Comparison of ENCODE assay signal across 9 cellular contexts in the genomic region with DNA sequence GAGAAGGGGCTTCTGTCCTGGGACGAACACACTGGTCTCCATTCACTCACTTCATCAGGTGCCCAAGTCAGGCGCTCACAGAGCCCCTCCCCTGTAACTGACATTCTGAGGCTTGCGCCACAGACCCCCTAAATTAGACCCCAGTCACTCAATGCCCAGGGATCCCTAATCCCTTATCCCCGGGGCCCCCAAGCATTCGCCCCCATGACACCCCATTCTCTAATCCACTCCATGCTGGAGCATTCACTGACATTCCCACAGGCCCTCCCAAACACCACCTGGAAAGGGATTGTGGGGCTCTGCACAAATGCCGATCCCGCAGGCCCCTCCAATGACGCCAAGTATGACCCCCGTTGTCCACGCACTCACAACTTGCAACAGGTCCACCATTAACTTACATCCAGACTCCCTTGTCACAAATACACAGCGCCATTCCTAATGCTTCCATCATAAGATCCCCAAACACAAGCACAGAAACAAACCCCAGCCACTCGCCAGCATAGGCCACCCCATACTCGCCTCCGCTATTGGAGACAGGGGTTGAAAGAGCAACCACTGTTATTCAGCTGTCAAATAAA. TPM values are rescaled to one million over a fixed set of nuclear protein-coding genes. Genes with fewer than 3 reads are reported as not detected.
DNase-seq lines count a peak whose midpoint lies in the region; ATAC-seq, FAIRE-seq and TF ChIP-seq lines count a peak whose summit lies in the region.
"Had no signal": no experiment of that assay in that cellular context is flagged by ENCODE, and none has a peak within 500 bp of the region (broad histone marks: within the 10 kb centered on the region; RNA-seq: fewer than 3 reads in every experiment).

No MANE protein-coding gene starts in this region.

- ATAC-seq in left ventricle myocardium superior = no peak
- no peak for ATAC-seq in HG02571 (IDR thresholded peaks at IDR 0.05; ENCODE audit: unreplicated experiment)

- H3K27ac ChIP-seq in cardiac muscle cell (peak overlapping the region; percentile 99), ascending aorta (peak overlapping the region; percentile 89 to 92)

- DNase-seq in cardiac muscle cell (ENCODE audit: low read depth in 1 of 2, low spot score in 1 of 2) = no peak
- DNase-seq in left ventricle myocardium superior = no peak
- no peak for DNase-seq in ascending aorta (ENCODE audit: low spot score in 2 of 2)
- peak; percentile 49 for DNase-seq in mesenteric fat pad (ENCODE audit: low spot score)
- peak; percentile 10 for DNase-seq in urothelium cell line (ENCODE audit: low spot score)
- DNase-seq in G401 (ENCODE audit: low spot score) = no peak
- no peak for DNase-seq in HuH-7.5 (ENCODE audit: low spot score)
- DNase-seq: GF-D8 had no signal

- H3K27me3 ChIP-seq in cardiac muscle cell (no peaks in the 10 kb centered on the region), ascending aorta (no peaks in the 10 kb centered on the region)

- H3K9me3 ChIP-seq in cardiac muscle cell (ENCODE audit: low read depth) = no peaks in the 10 kb centered on the region
- peaks cover 41 to 46% of the 10 kb centered on the region in 2 donors for H3K9me3 ChIP-seq in ascending aorta

- H3K4me3 ChIP-seq in cardiac muscle cell (peak overlapping the region; percentile 83), ascending aorta (peak overlapping the region; percentile 80 to 98)

- no peak for FAIRE-seq in urothelium cell line (lab: Jason Lieb, UNC)

- no peak for TF ChIP-seq CTCF in cardiac muscle cell (IDR thresholded peaks at IDR 0.05; ENCODE audit: low read depth, low read length)
- no peak for TF ChIP-seq CTCF in ascending aorta (IDR thresholded peaks at IDR 0.05)

- no peaks in the 10 kb centered on the region for H3K36me3 ChIP-seq in cardiac muscle cell
- H3K36me3 ChIP-seq in ascending aorta = peaks cover 7 to 22% of the 10 kb centered on the region in 2 donors

- H3K4me1 ChIP-seq in cardiac muscle cell (ENCODE audit: low read depth) (peaks cover 3% of the 10 kb centered on the region), ascending aorta (peaks cover 0 to 2% of the 10 kb centered on the region in 2 donors)

- intact Hi-C loops in left ventricle myocardium superior (cut with micrococcal nuclease) (no loop called here), ascending aorta (cut with DNase I) (loop anchor here (2.0 to 5.0 kb wide), 2 partner anchors 46 to 127 kb away; a partner anchor contains a TSS)

- in situ Hi-C loops in G401 (cut with HindIII; ENCODE audit: low sequenced_read_pairs) = no loop called here

RNA-seq across cellular contexts. Expression of a gene that starts 1.5 kb away (rescaled TPM):
- total RNA-seq in cardiac muscle cell (6.6 and 13.3 TPM in 2 replicates), left ventricle myocardium superior (13.9 TPM), ascending aorta (1.3 TPM), mesenteric fat pad (8.0 TPM)
- polyA plus RNA-seq in cardiac muscle cell = 8.2 and 10.1 TPM in 2 replicates
- 5.7 and 7.1 TPM in 2 replicates for total RNA-seq in G401 (2014; rRNA removed; shearing (Covaris generic))

RNA-seq across cellular contexts. Expression of a gene that starts 31.6 kb away (rescaled TPM):
- 5.2 and 18.5 TPM in 2 replicates for total RNA-seq in cardiac muscle cell
- 5.0 and 6.1 TPM in 2 replicates for polyA plus RNA-seq in cardiac muscle cell
- 4.7 TPM for total RNA-seq in left ventricle myocardium superior
- 73.4 TPM for total RNA-seq in ascending aorta
- total RNA-seq in mesenteric fat pad = 7.0 TPM
- 10.5 and 17.5 TPM in 2 replicates for total RNA-seq in G401 (2014; rRNA removed; shearing (Covaris generic))

Comparison
In these comparisons a context has a peak if more than half of its experiments do, and no peak if none do; other contexts are left out.
1. DNase-seq: peak in mesenteric fat pad (single experiment) and urothelium cell line (single experiment); none in cardiac muscle cell (0 of 2), left ventricle myocardium superior (single experiment), ascending aorta (0 of 2), G401 (single experiment) and HuH-7.5 (single experiment).